Comparison of ENCODE assay signal across 8 cellular contexts in the genomic region with DNA sequence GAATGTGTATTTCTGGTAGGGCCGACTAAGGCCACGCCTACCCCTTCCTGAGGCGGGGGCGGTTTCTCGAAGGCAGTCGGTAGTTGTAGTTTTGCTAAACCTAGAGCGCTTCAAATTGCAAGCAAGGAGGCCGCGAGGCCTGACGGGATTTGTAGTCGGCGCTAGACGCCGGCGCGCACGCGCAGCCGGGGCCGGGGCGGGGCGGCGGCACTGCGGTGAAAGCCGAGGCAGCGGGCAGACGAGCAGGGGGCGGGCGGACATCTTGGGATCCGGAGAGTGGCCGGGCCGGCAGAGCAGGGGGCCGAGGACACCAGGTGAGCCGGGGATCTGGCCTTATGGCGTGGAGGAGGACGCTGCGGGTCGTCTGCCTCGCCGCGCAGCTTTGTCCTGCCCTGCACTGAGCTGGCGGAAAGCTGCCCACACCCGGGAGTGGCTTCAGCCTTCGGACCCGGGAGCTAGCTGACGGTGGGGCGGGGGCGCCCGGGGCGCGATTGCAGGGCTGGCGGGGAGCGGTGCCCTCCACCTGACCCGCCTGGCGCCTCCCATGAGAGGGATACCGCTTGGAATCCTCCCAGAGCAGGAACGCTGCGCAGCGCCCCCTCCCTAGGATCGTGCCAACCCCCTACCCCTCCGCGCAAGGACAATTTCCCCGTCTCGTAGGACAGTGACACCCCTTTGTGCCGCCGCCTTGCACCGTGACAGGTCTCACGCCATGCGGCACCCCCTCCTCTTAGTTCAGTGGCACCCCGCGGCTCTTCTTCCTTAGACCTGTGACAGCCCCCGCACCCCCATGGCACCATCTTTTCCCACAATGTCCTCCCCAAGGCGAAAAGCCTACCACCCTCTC. TPM values are rescaled to one million over a fixed set of nuclear protein-coding genes. Genes with fewer than 3 reads are reported as not detected.
A peak's percentile ranks its signal among the peaks of the same experiment; 100 is the strongest.
DNase-seq lines count a peak whose midpoint lies in the region; ATAC-seq and TF ChIP-seq lines count a peak whose summit lies in the region.

TSS of gene AP2M1 (plus strand) at position 210 of the 847 bp plus-strand sequence. CDS start 2,139 bp downstream, outside the sequence.

- TF ChIP-seq CTCF in Panc1 (IDR thresholded peaks at IDR 0.05) = no peak

- H3K4me3 ChIP-seq in Panc1 (ENCODE audit: low read depth in 2 of 2, low read length in 2 of 2) (peak within 1 kb of the TSS; percentile 80 to 86), esophagus (ENCODE audit: low read depth in 1 of 2, low read length in 2 of 2) (peak within 1 kb of the TSS; percentile 91 to 97), muscle layer of colon (ENCODE audit: low read depth in 1 of 2, low read length in 2 of 2) (peak within 1 kb of the TSS; percentile 86 to 95)

- in situ Hi-C loops in Panc1 (cut with HindIII; ENCODE audit: low pct_unique_long_range_greater_than_20kb, low sequenced_read_pairs) = no loop called here

- H3K27ac ChIP-seq in Panc1 (ENCODE audit: low read length) = peak within 1 kb of the TSS; percentile 88
- H3K27ac ChIP-seq in esophagus (ENCODE audit: low read depth in 2 of 2, low read length in 1 of 2) = peak within 1 kb of the TSS; percentile 84 to 95
- peak within 1 kb of the TSS; percentile 95 for H3K27ac ChIP-seq in muscle layer of colon (ENCODE audit: low read depth, low read length)

- no TSS peak for BruUV-seq in Panc1 (replicated peaks; lab: Mats Ljungman, UMichigan)

- no peaks in the 10 kb centered on the region for H3K9me3 Mint-ChIP-seq in activated T-cell treated with anti-CD3 and anti-CD28 coated beads, Interleukin-2, amount 50 U/mL, for 4 hours

- H3K9me3 ChIP-seq in Panc1 (ENCODE audit: control insufficient read depth, insufficient read depth, low read depth, low read length) (no peaks in the 10 kb centered on the region), esophagus (ENCODE audit: control insufficient read depth in 2 of 2, insufficient read depth in 1 of 2, low read depth in 1 of 2, low read length in 1 of 2) (no peaks in the 10 kb centered on the region), muscle layer of colon (ENCODE audit: low read length) (no peaks in the 10 kb centered on the region)

- H3K36me3 Mint-ChIP-seq in activated T-cell treated with anti-CD3 and anti-CD28 coated beads, Interleukin-2, amount 50 U/mL, for 4 hours (ENCODE audit: insufficient read depth) = peaks cover 28% of the 10 kb centered on the region

- H3K27me3 Mint-ChIP-seq in activated T-cell treated with anti-CD3 and anti-CD28 coated beads, Interleukin-2, amount 50 U/mL, for 4 hours (ENCODE audit: low read depth) = no peaks in the 10 kb centered on the region

- H3K36me3 ChIP-seq in Panc1 (ENCODE audit: control insufficient read depth, insufficient read depth, low read length) (peaks cover 8% of the 10 kb centered on the region; the same call in 1 of the 2 replicates), esophagus (ENCODE audit: control insufficient read depth in 2 of 2, insufficient read depth in 2 of 2, low read length in 1 of 2) (peaks cover 3 to 35% of the 10 kb centered on the region in 2 donors), muscle layer of colon (ENCODE audit: insufficient read depth, low read length) (peaks cover 57% of the 10 kb centered on the region)

- no peaks in the 10 kb centered on the region for H3K27me3 ChIP-seq in Panc1 (ENCODE audit: control insufficient read depth, insufficient read depth, low read length)
- H3K27me3 ChIP-seq in esophagus (ENCODE audit: control insufficient read depth in 1 of 2, insufficient read depth in 2 of 2, low read length in 2 of 2) = no peaks in the 10 kb centered on the region
- H3K27me3 ChIP-seq in muscle layer of colon (ENCODE audit: control insufficient read depth in 1 of 2, insufficient read depth in 2 of 2, low read length in 2 of 2) = no peaks in the 10 kb centered on the region

- peak within 1 kb of the TSS; percentile 95 for H3K4me3 Mint-ChIP-seq in activated T-cell treated with anti-CD3 and anti-CD28 coated beads, Interleukin-2, amount 50 U/mL, for 4 hours

- POLR2A ChIA-PET in Panc1 (lab: Charles Lee) = interaction anchor here (0.6 to 1.0 kb wide), 4 partner anchors 9 to 112 kb away, joined by 3 to 12 read pairs (median 8); partner anchors contain the start of gene DVL3

- peaks cover 18% of the 10 kb centered on the region for H3K4me1 ChIP-seq in Panc1 (ENCODE audit: control insufficient read depth, insufficient read depth, low read length)
- H3K4me1 ChIP-seq in esophagus (ENCODE audit: control insufficient read depth in 2 of 2, insufficient read depth in 2 of 2, low read length in 1 of 2) = peaks cover 6 to 19% of the 10 kb centered on the region in 2 donors
- peaks cover 36% of the 10 kb centered on the region for H3K4me1 ChIP-seq in muscle layer of colon (ENCODE audit: insufficient read depth, low read length)

- DNase-seq in DMS53 (lab: John Stamatoyannopoulos, UW) (peak; percentile 98), KG1 (lab: John Stamatoyannopoulos, UW) (peak; percentile 96), Panc1 (ENCODE audit: low read depth, low spot score) (peak; percentile 94)
- peak; percentile 96 for DNase-seq in activated T-cell treated with anti-CD3 and anti-CD28 coated beads, Interleukin-2, amount 50 U/mL, for 4 hours
- peak; percentile 94 for DNase-seq in stimulated activated CD8-positive, alpha-beta memory T cell treated with anti-CD3 and anti-CD28 coated beads, Interleukin-7, amount 100 ng/mL, for 24 hours (ENCODE audit: low read depth)

- peak within 1 kb of the TSS; percentile 80 for H3K9ac ChIP-seq in muscle layer of colon (ENCODE audit: low read length)

- ATAC-seq in GM21723 (IDR thresholded peaks at IDR 0.05; ENCODE audit: unreplicated experiment) = peak; percentile 96
- ATAC-seq in Panc1 = peak; percentile 93
- peak; percentile 95 to 97 for ATAC-seq in activated T-cell treated with anti-CD3 and anti-CD28 coated beads, Interleukin-2, amount 50 U/mL, for 4 hours

- intact Hi-C loops in Panc1 (cut with micrococcal nuclease; ENCODE audit: unreplicated experiment) = loop anchor here (5.0 kb wide), 1 partner anchor 1158 kb away; no protein-coding TSS in a partner anchor

- 0% methylated on average over 59 to 73 of the region's 73 CpGs for WGBS in esophagus, 2 donors

- CTCF ChIA-PET in Panc1 (lab: Charles Lee) = interaction anchor here (1.0 kb wide), 2 partner anchors 11 to 135 kb away, joined by 3 to 4 read pairs; partner anchors contain the start of gene ABCF3

- H3K4me1 Mint-ChIP-seq in activated T-cell treated with anti-CD3 and anti-CD28 coated beads, Interleukin-2, amount 50 U/mL, for 4 hours (ENCODE audit: low read depth) = peaks cover 34% of the 10 kb centered on the region

RNA-seq across cellular contexts. Expression of gene AP2M1, which starts in this region (rescaled TPM):
- total RNA-seq in Panc1 (2021; ENCODE audit: unreplicated experiment) = 335 TPM
- polyA plus RNA-seq in Panc1 (2012; ENCODE audit: insufficient read length) = 391 TPM
- 100 to 1,000 TPM; 242 to 255 (median 251) TPM for total RNA-seq in activated T-cell treated with anti-CD3 and anti-CD28 coated beads, Interleukin-2, amount 50 U/mL, for 4 hours
- polyA plus RNA-seq in esophagus = 100 to 1,000 TPM in 1 of 2 donors, 10 to 100 TPM in 1; 94.2 to 210 TPM

Comparison
In these comparisons a context has a peak if more than half of its experiments do, and no peak if none do; other contexts are left out.
1. Peak in every context shown above with its lines: DNase-seq, ATAC-seq, H3K4me3 ChIP-seq and H3K27ac ChIP-seq.